Comparison of ENCODE assay signal across 1 cellular context in genomic region chr4:56183344-56183959, GRCh38.
TF ChIP-seq lines count a peak whose summit lies in the region.

No MANE protein-coding gene starts in this region.

TF ChIP-seq in GM23338, 12 proteins besides CTCF, POLR2A, EP300 and RAD21 (continued from another document):
- TF ChIP-seq REST (IDR thresholded peaks at IDR 0.05; ENCODE audit: unreplicated experiment) (no peak), ZNF114 (CRISPR knock-in tag; IDR thresholded peaks at IDR 0.05) (no peak), JUNB (IDR thresholded peaks at IDR 0.05; ENCODE audit: unreplicated experiment) (no peak), ZNF331 (CRISPR knock-in tag; IDR thresholded peaks at IDR 0.05; ENCODE audit: low read depth) (no peak), ETS1 (IDR thresholded peaks at IDR 0.05) (no peak), STAT1 (IDR thresholded peaks at IDR 0.05; ENCODE audit: unreplicated experiment) (no peak), POLR2AphosphoS5 (IDR thresholded peaks at IDR 0.05; ENCODE audit: low read depth) (no peak), EZH2phosphoT487 (IDR thresholded peaks at IDR 0.05; ENCODE audit: unreplicated experiment) (no peak), NANOG (IDR thresholded peaks at IDR 0.05; ENCODE audit: borderline replicate concordance) (no peak)
